ENCODE assay signal across 11 cellular contexts in genomic region chr7:93574646-93575554, GRCh38. TPM values are rescaled to one million over a fixed set of nuclear protein-coding genes. Genes with fewer than 3 reads are reported as not detected.
DNase-seq lines count a peak whose midpoint lies in the region; ATAC-seq and TF ChIP-seq lines count a peak whose summit lies in the region.
"Had no signal": no experiment of that assay in that cellular context is flagged by ENCODE, and none has a peak within 500 bp of the region (broad histone marks: within the 10 kb centered on the region; RNA-seq: fewer than 3 reads in every experiment).

CALCR (minus strand) TSS chr7:93574724; CDS start chr7:93486981, 87,743 bp downstream.

- H3K27ac ChIP-seq in cardiac muscle cell (no peak within 1 kb of the TSS), right atrium auricular region (no peak within 1 kb of the TSS), left lung (no peak within 1 kb of the TSS), thoracic aorta (no peak within 1 kb of the TSS)
- H3K27ac ChIP-seq: BLaER1 treated with 17β-estradiol and CSF1 and Interleukin-3, amounts not matched to agents 10 nM and 100 nM had no signal

- H3K4me1 ChIP-seq in cardiac muscle cell (ENCODE audit: low read depth) (peaks cover 2% of the 10 kb centered on the region), right atrium auricular region (no peaks in the 10 kb centered on the region), left lung (no peaks in the 10 kb centered on the region), thoracic aorta (ENCODE audit: control insufficient read depth in 1 of 2, low read depth in 2 of 2) (no peaks in the 10 kb centered on the region)
- H3K4me1 ChIP-seq: BLaER1 treated with 17β-estradiol and CSF1 and Interleukin-3, amounts not matched to agents 10 nM and 100 nM had no signal

- no peaks in the 10 kb centered on the region for H3K36me3 ChIP-seq in cardiac muscle cell
- H3K36me3 ChIP-seq in right atrium auricular region, result no peaks in the 10 kb centered on the region
- H3K36me3 ChIP-seq in left lung, result no peaks in the 10 kb centered on the region
- no peaks in the 10 kb centered on the region for H3K36me3 ChIP-seq in thoracic aorta
- H3K36me3 ChIP-seq: BLaER1 treated with 17β-estradiol and CSF1 and Interleukin-3, amounts not matched to agents 10 nM and 100 nM had no signal

- in situ Hi-C loops in astrocyte of the cerebellum (cut with HindIII; ENCODE audit: low sequenced_read_pairs), result no loop called here

- DNase-seq in cardiac muscle cell (ENCODE audit: low read depth in 1 of 2, low spot score in 1 of 2) (peak in 1 of 2 donors; percentile 49), right atrium auricular region (ENCODE audit: low spot score) (no peak), astrocyte of the cerebellum (ENCODE audit: low read depth) (no peak), left lung (peak; percentile 33 to 67), thoracic aorta (ENCODE audit: low spot score) (no peak), HCEC 1CT (no peak)
- no peak for DNase-seq in activated CD4-positive, alpha-beta T cell treated with anti-CD3 and anti-CD28 coated beads for 4 hours
- DNase-seq: activated CD4-positive, CD25-positive, alpha-beta regulatory T cell treated with anti-CD3 and anti-CD28 coated beads, Interleukin-2, amount 50 U/mL, for 72 hours had no signal

- H3K4me3 ChIP-seq in cardiac muscle cell, result peak within 1 kb of the TSS; percentile 47
- H3K4me3 ChIP-seq in right atrium auricular region, result peak within 1 kb of the TSS in 1 of 2 donors; percentile 17
- H3K4me3 ChIP-seq in astrocyte of the cerebellum (ENCODE audit: low read depth, low read length), result peak within 1 kb of the TSS; percentile 5
- H3K4me3 ChIP-seq in left lung, result peak within 1 kb of the TSS in 1 of 2 donors; percentile 20
- H3K4me3 ChIP-seq in thoracic aorta, result peak within 1 kb of the TSS; percentile 53
- H3K4me3 ChIP-seq: BLaER1 treated with 17β-estradiol and CSF1 and Interleukin-3, amounts not matched to agents 10 nM and 100 nM had no signal

- ATAC-seq in left lung, result peak; percentile 77
- no peak for ATAC-seq in thoracic aorta (ENCODE audit: insufficient number of reproducible peaks, low FRiP score, low read depth)
- ATAC-seq in HG02678 (IDR thresholded peaks at IDR 0.05; ENCODE audit: unreplicated experiment), result no peak

- H3K27me3 ChIP-seq in cardiac muscle cell, result peaks cover 76% of the 10 kb centered on the region
- H3K27me3 ChIP-seq in right atrium auricular region, result peaks cover 0 to 3% of the 10 kb centered on the region in 2 donors
- H3K27me3 ChIP-seq in left lung, result peaks cover 34 to 37% of the 10 kb centered on the region in 2 donors
- no peaks in the 10 kb centered on the region for H3K27me3 ChIP-seq in thoracic aorta (replicated peaks; ENCODE audit: insufficient read depth)
- H3K27me3 ChIP-seq: BLaER1 treated with 17β-estradiol and CSF1 and Interleukin-3, amounts not matched to agents 10 nM and 100 nM had no signal

- intact Hi-C loops in left lung (cut with DNase I), result no loop called here

- H3K9me3 ChIP-seq in cardiac muscle cell (ENCODE audit: low read depth) (no peaks in the 10 kb centered on the region), right atrium auricular region (no peaks in the 10 kb centered on the region), left lung (no peaks in the 10 kb centered on the region), thoracic aorta (no peaks in the 10 kb centered on the region)

- TF ChIP-seq CTCF in cardiac muscle cell (IDR thresholded peaks at IDR 0.05; ENCODE audit: low read depth, low read length) (no peak), right atrium auricular region (IDR thresholded peaks at IDR 0.05) (no peak), astrocyte of the cerebellum (IDR thresholded peaks at IDR 0.05; ENCODE audit: low read depth, low read length, missing control alignments) (no peak), left lung (IDR thresholded peaks at IDR 0.05) (no peak), thoracic aorta (IDR thresholded peaks at IDR 0.05) (no peak)

RNA-seq across cellular contexts. Expression of gene CALCR, which starts in this region (rescaled TPM):
- total RNA-seq in cardiac muscle cell (not detected in 2 replicates), right atrium auricular region (under 1 TPM in 1 of 2 donors, not detected in 1; 0.15 TPM), left lung (under 1 TPM in 1 of 2 donors, not detected in 1; 0.16 TPM), thoracic aorta (not detected)
- not detected in 2 replicates for polyA plus RNA-seq in cardiac muscle cell
- total RNA-seq: fibroblast of villous mesenchyme had no signal

Comparison
In these comparisons a context has a peak if more than half of its experiments do, and no peak if none do; other contexts are left out.
1. Peak in DNase-seq and ATAC-seq in left lung; RNA of the gene not detected or under 1 TPM.